ENCODE assay signal across 1 cellular context in genomic region chr14:24431569-24432258, GRCh38.
TF ChIP-seq lines count a peak whose summit lies in the region.

No MANE protein-coding gene starts in this region.

TF ChIP-seq in HepG2, 621 proteins besides CTCF, POLR2A, EP300 and RAD21 (continued from another document and continues in another):
- no peak for TF ChIP-seq ZFYVE20 (CRISPR knock-in tag; IDR thresholded peaks at IDR 0.05; ENCODE audit: borderline replicate concordance, low read depth)
- no peak for TF ChIP-seq GATA4 (IDR thresholded peaks at IDR 0.05; ENCODE audit: borderline replicate concordance, low read depth)
- peak; percentile 43; the same call in 1 of the 2 replicates for TF ChIP-seq ZKSCAN1 (IDR thresholded peaks at IDR 0.05; ENCODE audit: low read length)
- TF ChIP-seq, protein P1, sequence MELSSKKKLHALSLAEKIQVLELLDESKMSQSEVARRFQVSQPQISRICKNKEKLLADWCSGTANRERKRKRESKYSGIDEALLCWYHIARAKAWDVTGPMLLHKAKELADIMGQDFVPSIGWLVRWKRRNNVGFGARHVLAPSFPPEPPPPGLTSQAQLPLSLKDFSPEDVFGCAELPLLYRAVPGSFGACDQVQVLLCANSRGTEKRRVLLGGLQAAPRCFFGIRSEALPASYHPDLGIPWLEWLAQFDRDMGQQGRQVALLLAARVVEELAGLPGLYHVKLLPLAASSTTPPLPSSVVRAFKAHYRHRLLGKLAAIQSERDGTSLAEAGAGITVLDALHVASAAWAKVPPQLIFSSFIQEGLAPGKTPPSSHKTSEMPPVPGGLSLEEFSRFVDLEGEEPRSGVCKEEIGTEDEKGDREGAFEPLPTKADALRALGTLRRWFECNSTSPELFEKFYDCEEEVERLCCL (CRISPR knock-in tag; IDR thresholded peaks at IDR 0.05; ENCODE audit: borderline replicate concordance): no peak
- no peak for TF ChIP-seq ZNF577 (CRISPR knock-in tag; IDR thresholded peaks at IDR 0.05; ENCODE audit: borderline replicate concordance, low read depth)
- TF ChIP-seq ZNF34 (CRISPR knock-in tag; IDR thresholded peaks at IDR 0.05; ENCODE audit: borderline replicate concordance): 0 out of 2 replicates have a peak, but pooled peaks have one; percentile 83
- TF ChIP-seq, protein P2, sequence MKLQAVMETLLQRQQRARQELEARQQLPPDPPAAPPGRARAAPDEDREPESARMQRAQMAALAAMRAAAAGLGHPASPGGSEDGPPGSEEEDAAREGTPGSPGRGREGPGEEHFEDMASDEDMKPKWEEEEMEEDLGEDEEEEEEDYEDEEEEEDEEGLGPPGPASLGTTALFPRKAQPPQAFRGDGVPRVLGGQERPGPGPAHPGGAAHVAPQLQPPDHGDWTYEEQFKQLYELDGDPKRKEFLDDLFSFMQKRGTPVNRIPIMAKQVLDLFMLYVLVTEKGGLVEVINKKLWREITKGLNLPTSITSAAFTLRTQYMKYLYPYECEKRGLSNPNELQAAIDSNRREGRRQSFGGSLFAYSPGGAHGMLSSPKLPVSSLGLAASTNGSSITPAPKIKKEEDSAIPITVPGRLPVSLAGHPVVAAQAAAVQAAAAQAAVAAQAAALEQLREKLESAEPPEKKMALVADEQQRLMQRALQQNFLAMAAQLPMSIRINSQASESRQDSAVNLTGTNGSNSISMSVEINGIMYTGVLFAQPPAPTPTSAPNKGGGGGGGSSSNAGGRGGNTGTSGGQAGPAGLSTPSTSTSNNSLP (IDR thresholded peaks at IDR 0.05; ENCODE audit: low read depth, low read length): no peak
- no peak for TF ChIP-seq KMT2A (CRISPR knock-in tag; IDR thresholded peaks at IDR 0.05)
- no peak for TF ChIP-seq ZFP62 (CRISPR knock-in tag; IDR thresholded peaks at IDR 0.05)
- TF ChIP-seq KLF16 (CRISPR knock-in tag; IDR thresholded peaks at IDR 0.05): peak in 1 of 2 experiments; percentile 72; a peak in 1 of 4 replicates
- TF ChIP-seq SMARCC2 (IDR thresholded peaks at IDR 0.05): no peak
- TF ChIP-seq YY1 (IDR thresholded peaks at IDR 0.05; ENCODE audit: insufficient read depth, insufficient replicate concordance, low read depth, low read length): peak; percentile 73
- TF ChIP-seq JDP2 (CRISPR knock-in tag; IDR thresholded peaks at IDR 0.05; ENCODE audit: borderline replicate concordance): no peak
- no peak for TF ChIP-seq YEATS4 (CRISPR knock-in tag; IDR thresholded peaks at IDR 0.05; ENCODE audit: borderline replicate concordance)
- TF ChIP-seq MED8 (CRISPR knock-in tag; IDR thresholded peaks at IDR 0.05; ENCODE audit: insufficient replicate concordance): no peak
- TF ChIP-seq, protein P3, sequence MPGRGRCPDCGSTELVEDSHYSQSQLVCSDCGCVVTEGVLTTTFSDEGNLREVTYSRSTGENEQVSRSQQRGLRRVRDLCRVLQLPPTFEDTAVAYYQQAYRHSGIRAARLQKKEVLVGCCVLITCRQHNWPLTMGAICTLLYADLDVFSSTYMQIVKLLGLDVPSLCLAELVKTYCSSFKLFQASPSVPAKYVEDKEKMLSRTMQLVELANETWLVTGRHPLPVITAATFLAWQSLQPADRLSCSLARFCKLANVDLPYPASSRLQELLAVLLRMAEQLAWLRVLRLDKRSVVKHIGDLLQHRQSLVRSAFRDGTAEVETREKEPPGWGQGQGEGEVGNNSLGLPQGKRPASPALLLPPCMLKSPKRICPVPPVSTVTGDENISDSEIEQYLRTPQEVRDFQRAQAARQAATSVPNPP (CRISPR knock-in tag; IDR thresholded peaks at IDR 0.05): no peak
- peak; percentile 84 for TF ChIP-seq PHF5A (CRISPR knock-in tag; IDR thresholded peaks at IDR 0.05; ENCODE audit: low read depth, unreplicated experiment)
- no peak for TF ChIP-seq ZNF816 (CRISPR knock-in tag; IDR thresholded peaks at IDR 0.05; ENCODE audit: borderline replicate concordance)
- no peak for TF ChIP-seq ZFP1 (CRISPR knock-in tag; IDR thresholded peaks at IDR 0.05)
- TF ChIP-seq TGIF2 (CRISPR knock-in tag; IDR thresholded peaks at IDR 0.05): peak; percentile 68; the same call in 1 of the 2 replicates
- peak; percentile 55 for TF ChIP-seq AGO2 (optimal IDR thresholded peaks at IDR 0.05; ENCODE audit: low read depth, low read length)
- TF ChIP-seq ETV6 (CRISPR knock-in tag; conservative IDR thresholded peaks at IDR 0.05): no peak
- TF ChIP-seq HNF4G (IDR thresholded peaks at IDR 0.05; ENCODE audit: borderline replicate concordance, low read depth, low read length): no peak
- TF ChIP-seq HNF4G (CRISPR knock-in tag; IDR thresholded peaks at IDR 0.05; ENCODE audit: borderline replicate concordance, low read depth): peak; percentile 69; the same call in 1 of the 2 replicates
- TF ChIP-seq ZNF747 (CRISPR knock-in tag; IDR thresholded peaks at IDR 0.05; ENCODE audit: borderline replicate concordance): 0 out of 2 replicates have a peak, but pooled peaks have one; percentile 11
- TF ChIP-seq DNMT3B (CRISPR knock-in tag; conservative IDR thresholded peaks at IDR 0.05): peak; percentile 89; the same call in 1 of the 2 replicates
- TF ChIP-seq DDIT3 (CRISPR knock-in tag; IDR thresholded peaks at IDR 0.05): no peak
- TF ChIP-seq, protein P4, sequence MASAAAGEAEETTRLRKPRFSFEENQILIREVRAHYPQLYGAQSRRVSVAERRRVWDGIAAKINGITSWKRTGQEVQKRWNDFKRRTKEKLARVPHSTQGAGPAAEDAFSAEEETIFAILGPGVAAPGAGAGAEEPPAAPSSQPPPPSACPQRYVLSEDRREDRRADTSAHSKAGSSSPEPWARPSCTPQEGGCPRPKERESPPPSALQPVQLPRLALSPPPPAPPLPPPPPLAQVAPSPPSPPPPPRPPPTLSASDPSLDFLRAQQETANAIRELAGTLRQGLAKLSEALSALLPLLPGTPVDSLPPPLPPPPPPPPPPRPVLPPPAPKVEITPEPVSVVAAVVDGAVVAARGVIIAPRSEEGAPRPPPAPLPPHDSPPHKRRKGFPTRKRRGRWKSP (CRISPR knock-in tag; IDR thresholded peaks at IDR 0.05): no peak
- TF ChIP-seq ZNF782 (CRISPR knock-in tag; IDR thresholded peaks at IDR 0.05; ENCODE audit: borderline replicate concordance): peak; percentile 98
- no peak for TF ChIP-seq SUZ12 (IDR thresholded peaks at IDR 0.05; ENCODE audit: low read depth, low read length)
- TF ChIP-seq ZNF839 (CRISPR knock-in tag; IDR thresholded peaks at IDR 0.05; ENCODE audit: borderline replicate concordance): no peak
- TF ChIP-seq, protein P5, sequence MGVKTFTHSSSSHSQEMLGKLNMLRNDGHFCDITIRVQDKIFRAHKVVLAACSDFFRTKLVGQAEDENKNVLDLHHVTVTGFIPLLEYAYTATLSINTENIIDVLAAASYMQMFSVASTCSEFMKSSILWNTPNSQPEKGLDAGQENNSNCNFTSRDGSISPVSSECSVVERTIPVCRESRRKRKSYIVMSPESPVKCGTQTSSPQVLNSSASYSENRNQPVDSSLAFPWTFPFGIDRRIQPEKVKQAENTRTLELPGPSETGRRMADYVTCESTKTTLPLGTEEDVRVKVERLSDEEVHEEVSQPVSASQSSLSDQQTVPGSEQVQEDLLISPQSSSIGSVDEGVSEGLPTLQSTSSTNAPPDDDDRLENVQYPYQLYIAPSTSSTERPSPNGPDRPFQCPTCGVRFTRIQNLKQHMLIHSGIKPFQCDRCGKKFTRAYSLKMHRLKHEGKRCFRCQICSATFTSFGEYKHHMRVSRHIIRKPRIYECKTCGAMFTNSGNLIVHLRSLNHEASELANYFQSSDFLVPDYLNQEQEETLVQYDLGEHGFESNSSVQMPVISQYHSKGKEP (CRISPR knock-in tag; IDR thresholded peaks at IDR 0.05): peak; percentile 94; the same call in 1 of the 2 replicates
- no peak for TF ChIP-seq ZNF713 (CRISPR knock-in tag; IDR thresholded peaks at IDR 0.05)
- TF ChIP-seq ZNF180 (CRISPR knock-in tag; IDR thresholded peaks at IDR 0.05; ENCODE audit: borderline replicate concordance, low read depth): no peak
- no peak; the same call in none of the 2 replicates for TF ChIP-seq ZNF724P (CRISPR knock-in tag; IDR thresholded peaks at IDR 0.05; ENCODE audit: borderline replicate concordance)
- TF ChIP-seq POLR2AphosphoS5 (IDR thresholded peaks at IDR 0.05; ENCODE audit: low read depth, low read length): 0 out of 2 replicates have a peak, but pooled peaks have one; percentile 26
- TF ChIP-seq FOXC1 (CRISPR knock-in tag; IDR thresholded peaks at IDR 0.05; ENCODE audit: borderline replicate concordance): peak; percentile 99
- TF ChIP-seq KAT2B (IDR thresholded peaks at IDR 0.05; ENCODE audit: borderline replicate concordance, low read depth, low read length): no peak
- TF ChIP-seq ZNF570 (CRISPR knock-in tag; IDR thresholded peaks at IDR 0.05; ENCODE audit: borderline replicate concordance): no peak
- TF ChIP-seq NFAT5 (CRISPR knock-in tag; IDR thresholded peaks at IDR 0.05): 0 out of 2 replicates have a peak, but pooled peaks have one; percentile 30
- TF ChIP-seq, protein P6, sequence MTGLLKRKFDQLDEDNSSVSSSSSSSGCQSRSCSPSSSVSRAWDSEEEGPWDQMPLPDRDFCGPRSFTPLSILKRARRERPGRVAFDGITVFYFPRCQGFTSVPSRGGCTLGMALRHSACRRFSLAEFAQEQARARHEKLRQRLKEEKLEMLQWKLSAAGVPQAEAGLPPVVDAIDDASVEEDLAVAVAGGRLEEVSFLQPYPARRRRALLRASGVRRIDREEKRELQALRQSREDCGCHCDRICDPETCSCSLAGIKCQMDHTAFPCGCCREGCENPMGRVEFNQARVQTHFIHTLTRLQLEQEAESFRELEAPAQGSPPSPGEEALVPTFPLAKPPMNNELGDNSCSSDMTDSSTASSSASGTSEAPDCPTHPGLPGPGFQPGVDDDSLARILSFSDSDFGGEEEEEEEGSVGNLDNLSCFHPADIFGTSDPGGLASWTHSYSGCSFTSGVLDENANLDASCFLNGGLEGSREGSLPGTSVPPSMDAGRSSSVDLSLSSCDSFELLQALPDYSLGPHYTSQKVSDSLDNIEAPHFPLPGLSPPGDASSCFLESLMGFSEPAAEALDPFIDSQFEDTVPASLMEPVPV (CRISPR knock-in tag; IDR thresholded peaks at IDR 0.05): no peak
- no peak for TF ChIP-seq BRCA1 (CRISPR knock-in tag; IDR thresholded peaks at IDR 0.05)
- TF ChIP-seq PHF21A (CRISPR knock-in tag; IDR thresholded peaks at IDR 0.05): no peak
- TF ChIP-seq, protein P7, sequence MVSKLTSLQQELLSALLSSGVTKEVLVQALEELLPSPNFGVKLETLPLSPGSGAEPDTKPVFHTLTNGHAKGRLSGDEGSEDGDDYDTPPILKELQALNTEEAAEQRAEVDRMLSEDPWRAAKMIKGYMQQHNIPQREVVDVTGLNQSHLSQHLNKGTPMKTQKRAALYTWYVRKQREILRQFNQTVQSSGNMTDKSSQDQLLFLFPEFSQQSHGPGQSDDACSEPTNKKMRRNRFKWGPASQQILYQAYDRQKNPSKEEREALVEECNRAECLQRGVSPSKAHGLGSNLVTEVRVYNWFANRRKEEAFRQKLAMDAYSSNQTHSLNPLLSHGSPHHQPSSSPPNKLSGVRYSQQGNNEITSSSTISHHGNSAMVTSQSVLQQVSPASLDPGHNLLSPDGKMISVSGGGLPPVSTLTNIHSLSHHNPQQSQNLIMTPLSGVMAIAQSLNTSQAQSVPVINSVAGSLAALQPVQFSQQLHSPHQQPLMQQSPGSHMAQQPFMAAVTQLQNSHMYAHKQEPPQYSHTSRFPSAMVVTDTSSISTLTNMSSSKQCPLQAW (CRISPR knock-in tag; IDR thresholded peaks at IDR 0.05): no peak
- TF ChIP-seq HNRNPH1 (optimal IDR thresholded peaks at IDR 0.05; ENCODE audit: low read depth, low read length): no peak
- TF ChIP-seq RBM22 (optimal IDR thresholded peaks at IDR 0.05; ENCODE audit: low read length): peak; percentile 90
- no peak for TF ChIP-seq ZNF552 (CRISPR knock-in tag; IDR thresholded peaks at IDR 0.05; ENCODE audit: borderline replicate concordance)
